8 cellular contexts compared by ENCODE assay signal in the genomic region with DNA sequence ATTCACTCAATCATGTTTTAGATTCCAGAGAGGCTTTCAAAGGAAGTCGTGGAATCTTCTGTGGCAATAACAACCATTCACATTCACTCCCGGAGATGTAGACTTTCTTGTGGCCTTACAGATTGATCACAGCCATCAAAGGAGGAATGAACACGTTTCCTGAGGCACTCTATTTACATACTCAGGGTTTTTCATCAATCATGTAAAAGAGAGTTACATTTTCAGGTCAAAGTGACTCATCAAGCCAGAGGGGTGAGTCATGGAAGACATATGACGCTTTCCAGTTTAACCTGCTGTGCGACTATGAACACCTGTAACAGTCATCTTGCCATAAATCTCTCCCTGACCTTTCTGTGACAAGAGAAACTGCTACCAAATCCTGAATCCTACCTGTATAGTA. TPM values are rescaled to one million over a fixed set of nuclear protein-coding genes. Genes with fewer than 3 reads are reported as not detected.
DNase-seq lines count a peak whose midpoint lies in the region; ATAC-seq and TF ChIP-seq lines count a peak whose summit lies in the region.

No MANE protein-coding gene starts in this region.

- no peaks in the 10 kb centered on the region for H3K36me3 Mint-ChIP-seq in natural killer cell treated with Interleukin-12 subunit alpha and Interleukin-12 subunit beta and Interleukin-15 and Interleukin-18, amount 100 ng/mL, for 72 hours
- no peaks in the 10 kb centered on the region for H3K36me3 Mint-ChIP-seq in natural killer cell

- no peaks in the 10 kb centered on the region for H3K27me3 Mint-ChIP-seq in natural killer cell treated with Interleukin-12 subunit alpha and Interleukin-12 subunit beta and Interleukin-15 and Interleukin-18, amount 100 ng/mL, for 72 hours
- H3K27me3 Mint-ChIP-seq in natural killer cell (ENCODE audit: low read depth in 2 of 2): peaks cover 0 to 3% of the 10 kb centered on the region in 2 donors

- H3K4me1 Mint-ChIP-seq in natural killer cell treated with Interleukin-12 subunit alpha and Interleukin-12 subunit beta and Interleukin-15 and Interleukin-18, amount 100 ng/mL, for 72 hours (ENCODE audit: low read depth in 2 of 2): peaks cover 14 to 18% of the 10 kb centered on the region in 2 donors
- peaks cover 9 to 19% of the 10 kb centered on the region in 2 donors for H3K4me1 Mint-ChIP-seq in natural killer cell

- H3K4me3 Mint-ChIP-seq in natural killer cell treated with Interleukin-12 subunit alpha and Interleukin-12 subunit beta and Interleukin-15 and Interleukin-18, amount 100 ng/mL, for 72 hours: no peak overlapping the region
- H3K4me3 Mint-ChIP-seq in natural killer cell: no peak overlapping the region

- ATAC-seq in natural killer cell treated with Interleukin-12 subunit alpha and Interleukin-12 subunit beta and Interleukin-15 and Interleukin-18, amount 100 ng/mL, for 72 hours: peak in 1 of 2 donors; percentile 36
- ATAC-seq in natural killer cell: no peak
- peak; percentile 54 for ATAC-seq in HG03571 (IDR thresholded peaks at IDR 0.05; ENCODE audit: unreplicated experiment)
- peak; percentile 98 for ATAC-seq in left colon
- ATAC-seq in GM19397 (IDR thresholded peaks at IDR 0.05; ENCODE audit: unreplicated experiment): no peak

- DNase-seq in natural killer cell treated with Interleukin-12 subunit alpha and Interleukin-12 subunit beta and Interleukin-15 and Interleukin-18, amount 100 ng/mL, for 72 hours (ENCODE audit: low spot score): no peak
- DNase-seq in natural killer cell (no peak), left colon (peak; percentile 23 to 74), D341Med (ENCODE audit: low spot score) (no peak), dermis blood vessel endothelial cell (no peak)
- DNase-seq in activated CD8-positive, alpha-beta memory T cell treated with anti-CD3 and anti-CD28 coated beads, Interleukin-2, amount 50 U/mL, for 4 hours: peak; percentile 33

- no peaks in the 10 kb centered on the region for H3K9me3 Mint-ChIP-seq in natural killer cell treated with Interleukin-12 subunit alpha and Interleukin-12 subunit beta and Interleukin-15 and Interleukin-18, amount 100 ng/mL, for 72 hours
- H3K9me3 Mint-ChIP-seq in natural killer cell: no peaks in the 10 kb centered on the region

- peak overlapping the region; percentile 4 to 12 for H3K27ac Mint-ChIP-seq in natural killer cell treated with Interleukin-12 subunit alpha and Interleukin-12 subunit beta and Interleukin-15 and Interleukin-18, amount 100 ng/mL, for 72 hours
- H3K27ac Mint-ChIP-seq in natural killer cell: no peak overlapping the region

- no peak for TF ChIP-seq CTCF in natural killer cell (IDR thresholded peaks at IDR 0.05)

- intact Hi-C loops in natural killer cell (cut with micrococcal nuclease) (no loop called here), left colon (cut with DNase I, micrococcal nuclease) (loop anchor here in 1 of 2 donors (5.0 kb wide), 1 partner anchor 99 kb away; no protein-coding TSS in a partner anchor)

RNA-seq across cellular contexts. Expression of a gene that starts 39.3 kb away (rescaled TPM):
- total RNA-seq in natural killer cell treated with Interleukin-12 subunit alpha and Interleukin-12 subunit beta and Interleukin-15 and Interleukin-18, amount 100 ng/mL, for 72 hours: 10 to 100 TPM; 94.7 to 94.8 TPM
- total RNA-seq in natural killer cell: 100 to 1,000 TPM in 1 of 3 donors, 10 to 100 TPM in 2; 85.6 to 101 (median 92.6) TPM
- total RNA-seq in left colon: 10 to 100 TPM; 93.9 to 99.0 TPM
- total RNA-seq in dermis blood vessel endothelial cell: 75.0 and 98.8 TPM in 2 replicates

Comparison
In these comparisons a context has a peak if more than half of its experiments do, and no peak if none do; other contexts are left out.
1. H3K27ac Mint-ChIP-seq: peak in natural killer cell treated with Interleukin-12 subunit alpha and Interleukin-12 subunit beta and Interleukin-15 and Interleukin-18, amount 100 ng/mL, for 72 hours (2 of 2); none in natural killer cell (0 of 2).
2. ATAC-seq: peak in HG03571 (single experiment) and left colon (single experiment); none in natural killer cell (0 of 3) and GM19397 (single experiment).
3. DNase-seq: peak in activated CD8-positive, alpha-beta memory T cell treated with anti-CD3 and anti-CD28 coated beads, Interleukin-2, amount 50 U/mL, for 4 hours (single experiment) and left colon (2 of 2); none in natural killer cell treated with Interleukin-12 subunit alpha and Interleukin-12 subunit beta and Interleukin-15 and Interleukin-18, amount 100 ng/mL, for 72 hours (single experiment), natural killer cell (single experiment), D341Med (single experiment) and dermis blood vessel endothelial cell (single experiment).